Comparison of ENCODE assay signal across 19 cellular contexts in genomic region chr5:40307920-40308319, GRCh38.
DNase-seq lines count a peak whose midpoint lies in the region; ATAC-seq lines count a peak whose summit lies in the region.
"Had no signal": no experiment of that assay in that cellular context is flagged by ENCODE, and none has a peak within 500 bp of the region (broad histone marks: within the 10 kb centered on the region; RNA-seq: fewer than 3 reads in every experiment).

No MANE protein-coding gene starts in this region.

- H3K27ac Mint-ChIP-seq in activated T-cell treated with anti-CD3 and anti-CD28 coated beads, Interleukin-2, amount 50 U/mL, for 72 hours = peak overlapping the region; percentile 60
- H3K27ac Mint-ChIP-seq in T-helper 2 cell treated with Interferon-gamma antibody and Interleukin-4, amounts not matched to agents 5 μg/mL and 100 μg/mL, for 36 hours = no peak overlapping the region
- no peak overlapping the region for H3K27ac Mint-ChIP-seq in effector memory CD8-positive, alpha-beta T cell
- H3K27ac Mint-ChIP-seq in stimulated activated naive CD8-positive, alpha-beta T cell treated with anti-CD3 and anti-CD28 coated beads, Interleukin-15, amount 100 ng/mL, for 72 hours = no peak overlapping the region
- H3K27ac Mint-ChIP-seq: GM23338 had no signal

- H3K9me3 Mint-ChIP-seq in activated T-cell treated with anti-CD3 and anti-CD28 coated beads, Interleukin-2, amount 50 U/mL, for 72 hours = no peaks in the 10 kb centered on the region
- H3K9me3 Mint-ChIP-seq in T-helper 2 cell treated with Interferon-gamma antibody and Interleukin-4, amounts not matched to agents 5 μg/mL and 100 μg/mL, for 36 hours = peaks cover 21% of the 10 kb centered on the region
- H3K9me3 Mint-ChIP-seq in effector memory CD8-positive, alpha-beta T cell = no peaks in the 10 kb centered on the region
- no peaks in the 10 kb centered on the region for H3K9me3 Mint-ChIP-seq in stimulated activated naive CD8-positive, alpha-beta T cell treated with anti-CD3 and anti-CD28 coated beads, Interleukin-15, amount 100 ng/mL, for 72 hours
- H3K9me3 Mint-ChIP-seq: CD4-positive, alpha-beta memory T cell; GM23338 had no signal

- peaks cover 32% of the 10 kb centered on the region for H3K4me1 Mint-ChIP-seq in activated T-cell treated with anti-CD3 and anti-CD28 coated beads, Interleukin-2, amount 50 U/mL, for 72 hours (ENCODE audit: low read depth)
- H3K4me1 Mint-ChIP-seq in T-helper 2 cell treated with Interferon-gamma antibody and Interleukin-4, amounts not matched to agents 5 μg/mL and 100 μg/mL, for 36 hours (ENCODE audit: low read depth) = peaks cover 21% of the 10 kb centered on the region
- H3K4me1 Mint-ChIP-seq in effector memory CD8-positive, alpha-beta T cell (ENCODE audit: low read depth in 2 of 2) = peaks cover 3 to 4% of the 10 kb centered on the region in 2 donors
- no peaks in the 10 kb centered on the region for H3K4me1 Mint-ChIP-seq in stimulated activated naive CD8-positive, alpha-beta T cell treated with anti-CD3 and anti-CD28 coated beads, Interleukin-15, amount 100 ng/mL, for 72 hours

- H3K36me3 Mint-ChIP-seq in activated T-cell treated with anti-CD3 and anti-CD28 coated beads, Interleukin-2, amount 50 U/mL, for 72 hours (ENCODE audit: insufficient read depth in 2 of 2) = no peaks in the 10 kb centered on the region
- peaks cover 12% of the 10 kb centered on the region for H3K36me3 Mint-ChIP-seq in T-helper 2 cell treated with Interferon-gamma antibody and Interleukin-4, amounts not matched to agents 5 μg/mL and 100 μg/mL, for 36 hours (ENCODE audit: low read depth)
- no peaks in the 10 kb centered on the region for H3K36me3 Mint-ChIP-seq in effector memory CD8-positive, alpha-beta T cell (ENCODE audit: insufficient read depth)
- H3K36me3 Mint-ChIP-seq: CD4-positive, alpha-beta memory T cell had no signal

- DNase-seq in activated T-cell treated with anti-CD3 and anti-CD28 coated beads, Interleukin-2, amount 50 U/mL, for 72 hours = no peak
- DNase-seq in activated T-cell treated with anti-CD3 and anti-CD28 coated beads, Interleukin-2, amount 50 U/mL, for 1 hour = no peak
- peak; percentile 22 for DNase-seq in T-helper 2 cell treated with Interferon-gamma antibody and Interleukin-4, amounts not matched to agents 5 μg/mL and 100 μg/mL, for 36 hours (ENCODE audit: low spot score)
- DNase-seq in effector memory CD8-positive, alpha-beta T cell = no peak
- DNase-seq in stimulated activated naive CD8-positive, alpha-beta T cell treated with anti-CD3 and anti-CD28 coated beads, Interleukin-15, amount 100 ng/mL, for 72 hours = no peak
- no peak for DNase-seq in NCI-H2171 (lab: John Stamatoyannopoulos, UW)
- DNase-seq in UCSD-AML1 (lab: John Stamatoyannopoulos, UW; ENCODE audit: unreplicated experiment) = no peak
- DNase-seq: ACHN; Caco-2; CD4-positive, alpha-beta memory T cell; DMS 273 treated with DMSO at 0.1 percent for 48 hours; Karpas-422; NCI-H1694; NCI-H2081; NCI-H2171 treated with DMSO at 0.1 percent for 48 hours; NCI-H524 treated with DMSO at 0.1 percent for 48 hours; NCI-H82 had no signal

- ATAC-seq in activated T-cell treated with anti-CD3 and anti-CD28 coated beads, Interleukin-2, amount 50 U/mL, for 72 hours (replicated peaks in 1 of 2) = peak; percentile 87 to 88
- ATAC-seq in effector memory CD8-positive, alpha-beta T cell (replicated peaks) = peak; percentile 37
- peak; percentile 40 for ATAC-seq in stimulated activated naive CD8-positive, alpha-beta T cell treated with anti-CD3 and anti-CD28 coated beads, Interleukin-15, amount 100 ng/mL, for 72 hours
- ATAC-seq: Right ventricle myocardium inferior had no signal

- H3K4me3 Mint-ChIP-seq in activated T-cell treated with anti-CD3 and anti-CD28 coated beads, Interleukin-2, amount 50 U/mL, for 72 hours = peak overlapping the region in 1 of 2 donors; percentile 61
- no peak overlapping the region for H3K4me3 Mint-ChIP-seq in T-helper 2 cell treated with Interferon-gamma antibody and Interleukin-4, amounts not matched to agents 5 μg/mL and 100 μg/mL, for 36 hours
- no peak overlapping the region for H3K4me3 Mint-ChIP-seq in effector memory CD8-positive, alpha-beta T cell
- H3K4me3 Mint-ChIP-seq in stimulated activated naive CD8-positive, alpha-beta T cell treated with anti-CD3 and anti-CD28 coated beads, Interleukin-15, amount 100 ng/mL, for 72 hours = no peak overlapping the region
- H3K4me3 Mint-ChIP-seq: CD4-positive, alpha-beta memory T cell; GM23338 had no signal

- no peaks in the 10 kb centered on the region for H3K27me3 Mint-ChIP-seq in activated T-cell treated with anti-CD3 and anti-CD28 coated beads, Interleukin-2, amount 50 U/mL, for 72 hours (ENCODE audit: low read depth)
- H3K27me3 Mint-ChIP-seq in T-helper 2 cell treated with Interferon-gamma antibody and Interleukin-4, amounts not matched to agents 5 μg/mL and 100 μg/mL, for 36 hours (ENCODE audit: low read depth) = no peaks in the 10 kb centered on the region
- no peaks in the 10 kb centered on the region for H3K27me3 Mint-ChIP-seq in effector memory CD8-positive, alpha-beta T cell
- no peaks in the 10 kb centered on the region for H3K27me3 Mint-ChIP-seq in stimulated activated naive CD8-positive, alpha-beta T cell treated with anti-CD3 and anti-CD28 coated beads, Interleukin-15, amount 100 ng/mL, for 72 hours
- H3K27me3 Mint-ChIP-seq: CD4-positive, alpha-beta memory T cell had no signal

Comparison
In these comparisons a context has a peak if more than half of its experiments do, and no peak if none do; other contexts are left out.
1. ATAC-seq: peak in every context shown above with its lines; median percentile 88 in activated T-cell treated with anti-CD3 and anti-CD28 coated beads, Interleukin-2, amount 50 U/mL, for 72 hours; 40 in stimulated activated naive CD8-positive, alpha-beta T cell treated with anti-CD3 and anti-CD28 coated beads, Interleukin-15, amount 100 ng/mL, for 72 hours; 37 in effector memory CD8-positive, alpha-beta T cell.